Comparison of ENCODE assay signal across 31 cellular contexts in the genomic region with DNA sequence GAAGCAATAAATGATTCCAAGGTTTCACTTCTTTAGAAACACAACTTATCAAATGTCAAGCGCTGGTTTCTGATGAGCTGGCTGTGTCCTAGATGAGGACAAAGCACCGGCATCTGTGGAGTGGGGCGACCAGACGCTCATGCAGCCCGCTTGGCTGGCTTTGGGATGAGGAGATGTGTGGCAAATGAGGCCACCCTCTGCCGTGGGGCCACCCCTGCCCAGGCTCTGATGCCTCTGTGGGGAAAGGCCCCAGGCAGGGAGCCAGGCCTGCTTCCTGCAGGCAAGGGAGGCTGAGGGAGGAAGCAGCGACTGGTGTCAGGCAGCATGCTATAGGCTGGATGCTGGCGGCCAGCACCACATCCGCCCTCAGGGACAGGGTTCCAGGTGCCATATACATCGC.
"Had no signal": no experiment of that assay in that cellular context is flagged by ENCODE, and none has a peak within 500 bp of the region (broad histone marks: within the 10 kb centered on the region; RNA-seq: fewer than 3 reads in every experiment).

No MANE protein-coding gene starts in this region.

- H3K9me3 Mint-ChIP-seq: activated B cell treated with CpG ODN at 0.5 μM for 24 hours; activated CD4-positive, alpha-beta memory T cell treated with anti-CD3 and anti-CD28 coated beads for 36 hours; activated naive CD4-positive, alpha-beta T cell treated with anti-CD3 and anti-CD28 coated beads for 36 hours; activated naive CD4-positive, alpha-beta T cell treated with anti-CD3 and anti-CD28 coated beads, Interleukin-2, amount 50 U/mL, for 72 hours; activated T-cell treated with anti-CD3 and anti-CD28 coated beads, Interleukin-2, amount 50 U/mL, for 4 hours; activated T-helper 1 cell treated with anti-CD3 and anti-CD28 coated beads, Interleukin-12 subunit alpha, Interleukin-12 subunit beta, Interleukin-2, Interleukin-4 antibody, amounts not matched to agents 30 ng/mL and 10 ng/mL and 1 ng/mL, durations not matched to agents 14 hours and 24 hours and 36 hours; brain; central memory CD8-positive, alpha-beta T cell had no signal

- H3K4me1 ChIP-seq: adrenal gland, SJSA1 had no signal

- H3K4me3 Mint-ChIP-seq: activated B cell treated with CpG ODN at 0.5 μM for 24 hours; activated CD4-positive, alpha-beta memory T cell treated with anti-CD3 and anti-CD28 coated beads for 36 hours; activated naive CD4-positive, alpha-beta T cell treated with anti-CD3 and anti-CD28 coated beads for 36 hours; activated T-cell treated with anti-CD3 and anti-CD28 coated beads, Interleukin-2, amount 50 U/mL, for 4 hours; activated T-helper 1 cell treated with anti-CD3 and anti-CD28 coated beads, Interleukin-12 subunit alpha, Interleukin-12 subunit beta, Interleukin-2, Interleukin-4 antibody, amounts not matched to agents 30 ng/mL and 10 ng/mL and 1 ng/mL, durations not matched to agents 14 hours and 24 hours and 36 hours; brain; central memory CD8-positive, alpha-beta T cell had no signal

- H3K27ac Mint-ChIP-seq: activated B cell treated with CpG ODN at 0.5 μM for 24 hours; activated CD4-positive, alpha-beta memory T cell treated with anti-CD3 and anti-CD28 coated beads for 36 hours; activated naive CD4-positive, alpha-beta T cell treated with anti-CD3 and anti-CD28 coated beads for 36 hours; activated naive CD4-positive, alpha-beta T cell treated with anti-CD3 and anti-CD28 coated beads, Interleukin-2, amount 50 U/mL, for 72 hours; activated T-helper 1 cell treated with anti-CD3 and anti-CD28 coated beads, Interleukin-12 subunit alpha, Interleukin-12 subunit beta, Interleukin-2, Interleukin-4 antibody, amounts not matched to agents 30 ng/mL and 10 ng/mL and 1 ng/mL, durations not matched to agents 14 hours and 24 hours and 36 hours had no signal

- H3K27me3 ChIP-seq: adrenal gland, SJSA1 had no signal

- H3K27me3 Mint-ChIP-seq: activated B cell treated with CpG ODN at 0.5 μM for 24 hours; activated CD4-positive, alpha-beta memory T cell treated with anti-CD3 and anti-CD28 coated beads for 36 hours; brain; central memory CD8-positive, alpha-beta T cell had no signal

- H3K4me3 ChIP-seq: adrenal gland, PC-9, SJSA1 had no signal

- DNase-seq: activated B cell treated with CpG ODN at 0.5 μM for 24 hours; activated CD4-positive, alpha-beta memory T cell treated with anti-CD3 and anti-CD28 coated beads for 36 hours; activated CD4-positive, alpha-beta T cell treated with anti-CD3 and anti-CD28 coated beads for 4 hours; activated CD4-positive, alpha-beta T cell treated with anti-CD3 and anti-CD28 coated beads, Interleukin-2, amount 50 U/mL, for 1 hour; activated CD4-positive, CD25-positive, alpha-beta regulatory T cell treated with anti-CD3 and anti-CD28 coated beads, Interleukin-2, amount 50 U/mL, for 72 hours; activated CD8-positive, alpha-beta memory T cell treated with anti-CD3 and anti-CD28 coated beads, Interleukin-2, amount 50 U/mL, for 4 hours; activated gamma-delta T cell treated with Interleukin-2 at 50 U/mL for 16 hours; activated naive CD4-positive, alpha-beta T cell treated with anti-CD3 and anti-CD28 coated beads for 36 hours; activated T-cell treated with anti-CD3 and anti-CD28 coated beads for 4 hours; activated T-cell treated with anti-CD3 and anti-CD28 coated beads, Interleukin-2, amount 50 U/mL, for 4 hours; adrenal gland; Karpas-422; NCI-H1105 treated with DMSO at 0.1 percent for 48 hours; NCI-H1436 treated with DMSO at 0.1 percent for 48 hours; NCI-H1694 treated with DMSO at 0.1 percent for 48 hours; NCI-H2029; NCI-H345; NCI-H524 treated with DMSO at 0.1 percent for 48 hours; NCI-H748 treated with DMSO at 0.1 percent for 48 hours; PC-9; SHP77 treated with DMSO at 0.1 percent for 48 hours; SW 1271; T-helper 1 cell; T-helper 2 cell; T-helper 9 cell had no signal

- ATAC-seq: activated naive CD4-positive, alpha-beta T cell treated with anti-CD3 and anti-CD28 coated beads, Interleukin-2, amount 50 U/mL, for 72 hours; activated T-cell treated with anti-CD3 and anti-CD28 coated beads, Interleukin-2, amount 50 U/mL, for 4 hours had no signal

- H3K9me3 ChIP-seq: adrenal gland, SJSA1 had no signal

- H3K27ac ChIP-seq: adrenal gland, PC-9, SJSA1, VCaP had no signal

- H3K4me1 Mint-ChIP-seq: activated B cell treated with CpG ODN at 0.5 μM for 24 hours; brain; central memory CD8-positive, alpha-beta T cell had no signal

- H2AFZ ChIP-seq: PC-9 had no signal

- H3K4me2 ChIP-seq: PC-9 had no signal
